Comparison of ENCODE assay signal across 8 cellular contexts in genomic region chr11:115193931-115194797, GRCh38.
A peak's percentile ranks its signal among the peaks of the same experiment; 100 is the strongest.
DNase-seq lines count a peak whose midpoint lies in the region; ATAC-seq lines count a peak whose summit lies in the region.

No MANE protein-coding gene starts in this region.

- ATAC-seq in GM18502 (IDR thresholded peaks at IDR 0.05; ENCODE audit: poor library complexity, unreplicated experiment) (peak; percentile 91), GM19463 (IDR thresholded peaks at IDR 0.05; ENCODE audit: unreplicated experiment) (peak; percentile 85), HG03432 (IDR thresholded peaks at IDR 0.05; ENCODE audit: unreplicated experiment) (peak; percentile 67)

- no peaks in the 10 kb centered on the region for H3K9me3 ChIP-seq in duodenal mucosa (ENCODE audit: control insufficient read depth in 1 of 2, low read length in 2 of 2)

- H3K36me3 ChIP-seq in duodenal mucosa (ENCODE audit: control insufficient read depth in 1 of 2, insufficient read depth in 2 of 2, low read length in 2 of 2) = no peaks in the 10 kb centered on the region

- H3K27ac ChIP-seq in duodenal mucosa (ENCODE audit: low read depth, low read length) = peak overlapping the region; percentile 8

- peak overlapping the region in 1 of 2 donors; percentile 22 for H3K9ac ChIP-seq in duodenal mucosa (ENCODE audit: low read depth in 1 of 2, low read length in 2 of 2)

- no peak overlapping the region for H3K4me3 ChIP-seq in duodenal mucosa (ENCODE audit: low read depth in 1 of 2, low read length in 2 of 2)

- H3K27me3 ChIP-seq in duodenal mucosa (ENCODE audit: control insufficient read depth in 1 of 2, insufficient read depth in 2 of 2, low read length in 2 of 2) = no peaks in the 10 kb centered on the region

- peaks cover 0 to 4% of the 10 kb centered on the region in 2 donors for H3K4me1 ChIP-seq in duodenal mucosa (ENCODE audit: control insufficient read depth in 1 of 2, insufficient read depth in 2 of 2, low read length in 2 of 2)

- no peak for DNase-seq in amniotic stem cell (lab: John Stamatoyannopoulos, UW)
- no peak for DNase-seq in stimulated activated CD4-positive, alpha-beta T cell treated with anti-CD3 and anti-CD28 coated beads, Interleukin-12 subunit alpha, Interleukin-12 subunit beta, amount 100 ng/mL, for 4 hours
- DNase-seq in superior temporal gyrus (ENCODE audit: extremely low spot score) = no peak
- no peak for DNase-seq in CD1c-positive myeloid dendritic cell (ENCODE audit: extremely low spot score)
